Comparison of ENCODE assay signal across 32 cellular contexts in genomic region chr4:30842142-30842541, GRCh38.
"Had no signal": no experiment of that assay in that cellular context is flagged by ENCODE, and none has a peak within 500 bp of the region (broad histone marks: within the 10 kb centered on the region; RNA-seq: fewer than 3 reads in every experiment).

No MANE protein-coding gene starts in this region.

- DNase-seq: activated CD4-positive, alpha-beta memory T cell treated with anti-CD3 and anti-CD28 coated beads, Interleukin-2, amount 10 ng/mL, durations not matched to agents 7 days and 5 days; activated CD4-positive, alpha-beta T cell treated with anti-CD3 and anti-CD28 coated beads for 1 hour; activated CD4-positive, alpha-beta T cell treated with anti-CD3 and anti-CD28 coated beads for 36 hours; activated CD4-positive, alpha-beta T cell treated with anti-CD3 and anti-CD28 coated beads for 48 hours; activated CD4-positive, alpha-beta T cell treated with anti-CD3 and anti-CD28 coated beads, Interleukin-2, amount 10 ng/mL, durations not matched to agents 7 days and 5 days; activated CD4-positive, alpha-beta T cell treated with anti-CD3 and anti-CD28 coated beads, Interleukin-2, amount 50 U/mL, for 48 hours; activated CD4-positive, CD25-positive, alpha-beta regulatory T cell; activated CD8-positive, alpha-beta memory T cell treated with anti-CD3 and anti-CD28 coated beads for 24 hours; activated CD8-positive, alpha-beta memory T cell treated with anti-CD3 and anti-CD28 coated beads, Interleukin-2, amount 10 ng/mL, durations not matched to agents 7 days and 5 days; activated CD8-positive, alpha-beta memory T cell treated with anti-CD3 and anti-CD28 coated beads, Interleukin-2, amount 50 U/mL, for 48 hours; activated CD8-positive, alpha-beta T cell treated with anti-CD3 and anti-CD28 coated beads, Interleukin-2, amount 10 ng/mL, durations not matched to agents 7 days and 5 days; activated effector memory CD4-positive, alpha-beta T cell treated with Interleukin-2 at 50 U/mL for 16 hours; activated gamma-delta T cell; activated naive CD4-positive, alpha-beta T cell treated with anti-CD3 and anti-CD28 coated beads, Interleukin-2, amount 10 ng/mL, durations not matched to agents 7 days and 5 days; activated naive CD4-positive, alpha-beta T cell treated with Interleukin-2 at 50 U/mL for 16 hours; activated naive CD8-positive, alpha-beta T cell treated with anti-CD3 and anti-CD28 coated beads, Interleukin-2, amount 10 ng/mL, durations not matched to agents 7 days and 5 days; activated naive CD8-positive, alpha-beta T cell treated with anti-CD3 and anti-CD28 coated beads, Interleukin-2, amount 50 U/mL, for 24 hours; activated T-cell treated with anti-CD3 and anti-CD28 coated beads, Interleukin-2, amount 50 U/mL, for 24 hours; activated T-cell treated with anti-CD3 and anti-CD28 coated beads, Interleukin-2, amount 50 U/mL, for 48 hours; amygdala; anterior cingulate cortex; caudate nucleus; cerebellar nuclear complex; T-helper 2 cell; T-helper 9 cell; WERI-Rb-1 had no signal

- ATAC-seq: activated CD4-positive, alpha-beta T cell treated with anti-CD3 and anti-CD28 coated beads for 36 hours; activated CD4-positive, CD25-positive, alpha-beta regulatory T cell treated with anti-CD3 and anti-CD28 coated beads, Interleukin-2, amount 50 U/mL, for 24 hours; activated CD8-positive, alpha-beta memory T cell treated with anti-CD3 and anti-CD28 coated beads, Interleukin-2, amount 10 ng/mL, durations not matched to agents 7 days and 5 days; activated CD8-positive, alpha-beta T cell treated with anti-CD3 and anti-CD28 coated beads, Interleukin-2, amount 10 ng/mL, durations not matched to agents 7 days and 5 days; activated naive CD8-positive, alpha-beta T cell treated with anti-CD3 and anti-CD28 coated beads, Interleukin-2, amount 50 U/mL, for 24 hours; WTC11 had no signal

- H3K36me3 ChIP-seq: ascending aorta, cardiac muscle cell, WERI-Rb-1 had no signal

- FAIRE-seq: bronchial epithelial cell, TTC549 had no signal

- H3K4me3 ChIP-seq: ascending aorta, cardiac muscle cell had no signal

- H3K27ac ChIP-seq: WERI-Rb-1 had no signal

- H3K27me3 ChIP-seq: ascending aorta, cardiac muscle cell had no signal

- H3K9me3 ChIP-seq: ascending aorta had no signal
